12 cellular contexts compared by ENCODE assay signal in the genomic region with DNA sequence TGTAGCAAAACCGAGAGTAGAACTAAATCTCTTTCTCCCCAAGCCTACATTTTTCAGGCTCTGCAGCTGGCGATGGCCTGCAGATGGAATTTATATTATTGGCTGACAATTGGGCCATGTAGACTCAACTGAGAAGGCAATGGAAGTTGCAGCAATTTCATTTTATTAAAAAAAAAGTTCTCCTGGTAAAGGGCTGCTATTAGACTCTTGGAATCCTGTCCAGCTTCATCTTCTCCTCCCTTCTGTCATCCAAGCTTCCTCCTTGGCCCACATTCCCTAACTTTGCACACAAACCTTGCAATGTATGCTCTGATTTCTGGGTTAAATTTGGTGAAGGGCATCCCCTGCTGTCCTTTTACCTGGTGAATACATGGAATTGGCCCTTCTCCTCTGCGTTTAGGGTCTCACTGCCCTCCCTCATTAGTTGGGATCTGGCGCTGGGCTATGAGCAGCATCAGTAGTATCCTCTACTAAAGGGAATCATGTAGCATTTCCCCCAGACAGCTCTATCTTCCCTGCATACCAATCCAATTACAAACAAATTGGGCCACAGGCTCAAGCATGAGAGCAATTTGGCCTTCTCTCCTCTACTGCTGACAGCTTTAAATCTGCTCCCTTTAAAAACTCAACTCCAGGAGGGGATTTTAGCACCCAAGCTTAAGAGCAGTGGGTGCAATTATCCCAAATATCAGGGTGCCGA.
DNase-seq lines count a peak whose midpoint lies in the region; ATAC-seq and TF ChIP-seq lines count a peak whose summit lies in the region.
"Had no signal": no experiment of that assay in that cellular context is flagged by ENCODE, and none has a peak within 500 bp of the region (broad histone marks: within the 10 kb centered on the region; RNA-seq: fewer than 3 reads in every experiment).

No MANE protein-coding gene starts in this region.

- CTCF ChIA-PET in AG04450 (lab: Charles Lee), result interaction anchor here (0.5 to 1.3 kb wide), 2 partner anchors 80 to 402 kb away, joined by 3 to 4 read pairs; no protein-coding TSS in a partner anchor

- POLR2A ChIA-PET in AG04450 (lab: Yijun Ruan, JAX), result interaction anchor here (1.1 kb wide), 1 partner anchor 82 kb away, joined by 5 read pairs; no protein-coding TSS in a partner anchor

- no peak overlapping the region for H3K4me3 Mint-ChIP-seq in mesothelial cell of epicardium
- H3K4me3 Mint-ChIP-seq: IgD-negative memory B cell had no signal

- H3K36me3 Mint-ChIP-seq in mesothelial cell of epicardium, result no peaks in the 10 kb centered on the region
- H3K36me3 Mint-ChIP-seq: IgD-negative memory B cell had no signal

- no peaks in the 10 kb centered on the region for H3K36me3 ChIP-seq in esophagus muscularis mucosa

- no peaks in the 10 kb centered on the region for H3K9me3 Mint-ChIP-seq in mesothelial cell of epicardium
- H3K9me3 Mint-ChIP-seq: IgD-negative memory B cell had no signal

- peaks cover 3% of the 10 kb centered on the region for H3K27me3 Mint-ChIP-seq in mesothelial cell of epicardium (ENCODE audit: low read depth)

- no peak for TF ChIP-seq POLR2A in esophagus muscularis mucosa (IDR thresholded peaks at IDR 0.05; ENCODE audit: low read depth)

- in situ Hi-C loops in GM13977 (cut with MboI; ENCODE audit: low pct_unique_long_range_greater_than_20kb, low sequenced_read_pairs, unreplicated experiment), result no loop called here

- TF ChIP-seq CTCF in AG04450 (IDR thresholded peaks at IDR 0.05; ENCODE audit: low read depth, low read length) (no peak), esophagus muscularis mucosa (IDR thresholded peaks at IDR 0.05) (no peak), mesothelial cell of epicardium (IDR thresholded peaks at IDR 0.05; ENCODE audit: unreplicated experiment) (no peak), GM13977 (IDR thresholded peaks at IDR 0.05; ENCODE audit: extremely low read depth, insufficient read depth, missing control alignments) (no peak)

- H3K27me3 ChIP-seq in AG04450 (ENCODE audit: control insufficient read depth, insufficient read depth, low read length) (no peaks in the 10 kb centered on the region), esophagus muscularis mucosa (no peaks in the 10 kb centered on the region)

- H3K9me3 ChIP-seq in AG04450 (ENCODE audit: control insufficient read depth, insufficient read depth, low read length), result no peaks in the 10 kb centered on the region
- H3K9me3 ChIP-seq in esophagus muscularis mucosa, result no peaks in the 10 kb centered on the region

- H3K27ac ChIP-seq in AG04450 (ENCODE audit: low read depth, low read length) (peak overlapping the region; percentile 72), esophagus muscularis mucosa (replicated peaks in 1 of 4) (peak overlapping the region; percentile 0 to 48 (median 35))

- H3K4me3 ChIP-seq in AG04450 (ENCODE audit: low read depth, low read length) (no peak overlapping the region), esophagus muscularis mucosa (no peak overlapping the region)

- intact Hi-C loops in esophagus muscularis mucosa (cut with DNase I), result no loop called here

- ATAC-seq in GM18907 (IDR thresholded peaks at IDR 0.05; ENCODE audit: unreplicated experiment), result no peak

- no peak for TF ChIP-seq EP300 in esophagus muscularis mucosa (IDR thresholded peaks at IDR 0.05)

- 55% methylated on average over 5 of the region's 5 CpGs for WGBS in esophagus muscularis mucosa

- peak; percentile 43 for DNase-seq in AG04450 (ENCODE audit: low read depth, low spot score)
- DNase-seq in M059J (ENCODE audit: low read depth), result peak; percentile 21
- no peak for DNase-seq in esophagus muscularis mucosa (ENCODE audit: extremely low spot score)
- no peak for DNase-seq in mesothelial cell of epicardium (ENCODE audit: low spot score in 2 of 2, unreplicated experiment in 2 of 2)
- DNase-seq in anterior cingulate cortex (lab: John Stamatoyannopoulos, UW), result no peak
- no peak for DNase-seq in GM13977 (ENCODE audit: low spot score)
- DNase-seq in activated effector memory CD4-positive, alpha-beta T cell treated with Interleukin-2 at 50 U/mL for 16 hours, result no peak
- DNase-seq: NCI-H2029; occipital lobe; stimulated activated CD4-positive, alpha-beta T cell treated with anti-CD3 and anti-CD28 coated beads, Interleukin-4, amount 100 ng/mL, for 1 hour had no signal

- peaks cover 2 to 17% (median 12%) of the 10 kb centered on the region in 4 donors for H3K4me1 ChIP-seq in esophagus muscularis mucosa

- peak overlapping the region; percentile 76 for H3K27ac Mint-ChIP-seq in mesothelial cell of epicardium
- H3K27ac Mint-ChIP-seq: IgD-negative memory B cell had no signal

- peaks cover 31% of the 10 kb centered on the region for H3K4me1 Mint-ChIP-seq in mesothelial cell of epicardium
- H3K4me1 Mint-ChIP-seq: IgD-negative memory B cell had no signal

Comparison
In these comparisons a context has a peak if more than half of its experiments do, and no peak if none do; other contexts are left out.
1. DNase-seq: peak in AG04450 (single experiment) and M059J (single experiment); none in esophagus muscularis mucosa (single experiment), mesothelial cell of epicardium (0 of 2), anterior cingulate cortex (0 of 58), GM13977 (single experiment) and activated effector memory CD4-positive, alpha-beta T cell treated with Interleukin-2 at 50 U/mL for 16 hours (single experiment).